23 cellular contexts compared by ENCODE assay signal in genomic region chr5:93150311-93151012, GRCh38.
A peak's percentile ranks its signal among the peaks of the same experiment; 100 is the strongest.
DNase-seq lines count a peak whose midpoint lies in the region; ATAC-seq, FAIRE-seq and TF ChIP-seq lines count a peak whose summit lies in the region.
"Had no signal": no experiment of that assay in that cellular context is flagged by ENCODE, and none has a peak within 500 bp of the region (broad histone marks: within the 10 kb centered on the region; RNA-seq: fewer than 3 reads in every experiment).

No MANE protein-coding gene starts in this region.

- FAIRE-seq in endothelial cell of umbilical vein (lab: Jason Lieb, UNC): peak; percentile 62

- H3K27me3 Mint-ChIP-seq in GM23338 (ENCODE audit: insufficient read depth, low read depth, poor library complexity): peaks cover under 1% of the 10 kb centered on the region
- H3K27me3 Mint-ChIP-seq in activated T-helper 2 cell treated with anti-CD3 and anti-CD28 coated beads, Interferon-gamma antibody, Interleukin-2, Interleukin-4, amounts not matched to agents 10 μg/mL and 5 μg/mL and 100 μg/mL, durations not matched to agents 14 hours and 24 hours and 36 hours (ENCODE audit: low read depth): no peaks in the 10 kb centered on the region
- H3K27me3 Mint-ChIP-seq in CD8-positive, alpha-beta memory T cell: no peaks in the 10 kb centered on the region
- H3K27me3 Mint-ChIP-seq: activated CD4-positive, alpha-beta T cell treated with anti-CD3 and anti-CD28 coated beads, Interleukin-2, amount 10 ng/mL, durations not matched to agents 7 days and 5 days; activated T-helper 17 cell treated with anti-CD3 and anti-CD28 coated beads, Interleukin-2, amount 50 U/mL, for 72 hours; CD4-positive, alpha-beta memory T cell; dendritic cell treated with granulocyte-macrophage colony-stimulating factor and Interleukin-4, amounts not matched to agents 40 ng/mL and 50 ng/mL, for 4 days; stimulated activated naive CD8-positive, alpha-beta T cell treated with anti-CD3 and anti-CD28 coated beads, Interleukin-15, Interleukin-2, amounts not matched to agents 100 ng/mL and 50 ng/mL, for 24 hours had no signal

- H3F3A ChIP-seq in GM23338 (replicated peaks; ENCODE audit: low read depth) (no peaks in the 10 kb centered on the region), PC-9 (ENCODE audit: insufficient read depth, low read depth) (no peaks in the 10 kb centered on the region)

- intact Hi-C loops in PC-9 (cut with micrococcal nuclease; ENCODE audit: unreplicated experiment): no loop called here
- intact Hi-C loops in endothelial cell of umbilical vein (cut with micrococcal nuclease): loop anchor here (1.0 to 2.0 kb wide), 3 partner anchors 12 to 430 kb away; partner anchors contain the start of gene NR2F1-AS1
- intact Hi-C loops in activated T-helper 2 cell treated with anti-CD3 and anti-CD28 coated beads, Interferon-gamma antibody, Interleukin-2, Interleukin-4, amounts not matched to agents 10 μg/mL and 5 μg/mL and 100 μg/mL, durations not matched to agents 14 hours and 24 hours and 36 hours (cut with micrococcal nuclease): no loop called here

- H3K9me3 Mint-ChIP-seq in GM23338: no peaks in the 10 kb centered on the region
- H3K9me3 Mint-ChIP-seq in activated T-helper 2 cell treated with anti-CD3 and anti-CD28 coated beads, Interferon-gamma antibody, Interleukin-2, Interleukin-4, amounts not matched to agents 10 μg/mL and 5 μg/mL and 100 μg/mL, durations not matched to agents 14 hours and 24 hours and 36 hours: no peaks in the 10 kb centered on the region
- H3K9me3 Mint-ChIP-seq in CD8-positive, alpha-beta memory T cell: no peaks in the 10 kb centered on the region
- H3K9me3 Mint-ChIP-seq: activated CD4-positive, alpha-beta T cell treated with anti-CD3 and anti-CD28 coated beads, Interleukin-2, amount 10 ng/mL, durations not matched to agents 7 days and 5 days had no signal

- H3K4me2 ChIP-seq in GM23338: no peak overlapping the region
- H3K4me2 ChIP-seq in PC-9: peak overlapping the region; percentile 23; the same call in 1 of the 2 replicates
- H3K4me2 ChIP-seq in endothelial cell of umbilical vein (ENCODE audit: insufficient read depth, low read length): peak overlapping the region; percentile 65
- peak overlapping the region; percentile 78 for H3K4me2 ChIP-seq in osteoblast (ENCODE audit: insufficient read depth, low read length)
- H3K4me2 ChIP-seq: smooth muscle cell had no signal

- BruUV-seq in PC-9 (replicated peaks; lab: Mats Ljungman, UMichigan): no TSS peak
- BruUV-seq in endothelial cell of umbilical vein (replicated peaks; lab: Mats Ljungman, UMichigan): no TSS peak

- no peaks in the 10 kb centered on the region for H3K9me1 ChIP-seq in endothelial cell of umbilical vein (replicated peaks; ENCODE audit: control insufficient read depth, extremely low read depth, insufficient read depth, low read length)

- H3K4me1 Mint-ChIP-seq in GM23338: peaks cover 2% of the 10 kb centered on the region; the same call in 2 of the 3 replicates
- no peaks in the 10 kb centered on the region for H3K4me1 Mint-ChIP-seq in activated T-helper 2 cell treated with anti-CD3 and anti-CD28 coated beads, Interferon-gamma antibody, Interleukin-2, Interleukin-4, amounts not matched to agents 10 μg/mL and 5 μg/mL and 100 μg/mL, durations not matched to agents 14 hours and 24 hours and 36 hours (ENCODE audit: low read depth)
- H3K4me1 Mint-ChIP-seq in CD8-positive, alpha-beta memory T cell: no peaks in the 10 kb centered on the region
- H3K4me1 Mint-ChIP-seq: activated CD4-positive, alpha-beta T cell treated with anti-CD3 and anti-CD28 coated beads, Interleukin-2, amount 10 ng/mL, durations not matched to agents 7 days and 5 days; activated T-helper 17 cell treated with anti-CD3 and anti-CD28 coated beads, Interleukin-2, amount 50 U/mL, for 72 hours; CD4-positive, alpha-beta memory T cell had no signal

- H3K9ac ChIP-seq in endothelial cell of umbilical vein (replicated peaks; ENCODE audit: extremely low read depth, insufficient read depth, low read length): peak overlapping the region; percentile 39

- POLR2A ChIA-PET in PC-9 (lab: Charles Lee; ENCODE audit: unreplicated experiment): no interaction called here
- POLR2A ChIA-PET in endothelial cell of umbilical vein (lab: Charles Lee): interaction anchor here (0.6 kb wide), 2 partner anchors 55 to 134 kb away, joined by 3 read pairs; no protein-coding TSS in a partner anchor
- POLR2A ChIA-PET in CD8-positive, alpha-beta memory T cell (lab: Charles Lee): no interaction called here

- no peak overlapping the region for H3K4me3 ChIP-seq in GM23338
- no peak overlapping the region for H3K4me3 ChIP-seq in PC-9
- no peak overlapping the region for H3K4me3 ChIP-seq in endothelial cell of umbilical vein (replicated peaks in 1 of 3; ENCODE audit: insufficient read depth in 1 of 3, low read depth in 1 of 3, low read length in 3 of 3)
- no peak overlapping the region for H3K4me3 ChIP-seq in osteoblast (ENCODE audit: insufficient read depth, low read length)
- H3K4me3 ChIP-seq in CD8-positive, alpha-beta memory T cell (ENCODE audit: low read length): no peak overlapping the region
- no peak overlapping the region for H3K4me3 ChIP-seq in effector memory CD4-positive, alpha-beta T cell (ENCODE audit: insufficient read depth, low read depth, low read length, poor library complexity, severe bottlenecking)
- H3K4me3 ChIP-seq: prostate gland, smooth muscle cell had no signal

- DNase-seq in GM23338 (ENCODE audit: low spot score): peak; percentile 6
- no peak for DNase-seq in PC-9
- DNase-seq in endothelial cell of umbilical vein (ENCODE audit: low read depth, low spot score): no peak
- peak; percentile 73 for DNase-seq in osteoblast (ENCODE audit: insufficient read length, low spot score, missing footprints)
- no peak for DNase-seq in activated T-helper 2 cell treated with anti-CD3 and anti-CD28 coated beads, Interferon-gamma antibody, Interleukin-2, Interleukin-4, amounts not matched to agents 10 μg/mL and 5 μg/mL and 100 μg/mL, durations not matched to agents 14 hours and 24 hours and 36 hours (ENCODE audit: low spot score)
- no peak for DNase-seq in NCI-H510A treated with DMSO at 0.1 percent for 48 hours (lab: John Stamatoyannopoulos, UW)
- no peak for DNase-seq in CD8-positive, alpha-beta memory T cell
- no peak for DNase-seq in effector memory CD4-positive, alpha-beta T cell
- DNase-seq: activated CD4-positive, alpha-beta T cell treated with anti-CD3 and anti-CD28 coated beads, Interleukin-2, amount 10 ng/mL, durations not matched to agents 7 days and 5 days; CD4-positive, alpha-beta memory T cell; DMS79; MM.1S; NCI-H146; NCI-H2171; NCI-H526 treated with DMSO at 0.1 percent for 48 hours; SHP77; stimulated activated CD4-positive, alpha-beta T cell treated with anti-CD3 and anti-CD28 coated beads, Interleukin-2, amount 100 ng/mL, for 48 hours; trophoblast cell had no signal

- H3K27me3 ChIP-seq in GM23338 (ENCODE audit: insufficient read depth): no peaks in the 10 kb centered on the region
- H3K27me3 ChIP-seq in PC-9 (ENCODE audit: insufficient read depth, low read depth): no peaks in the 10 kb centered on the region
- H3K27me3 ChIP-seq in endothelial cell of umbilical vein (ENCODE audit: control insufficient read depth in 2 of 2, insufficient read depth in 2 of 2, low read length in 2 of 2): no peaks in the 10 kb centered on the region
- no peaks in the 10 kb centered on the region for H3K27me3 ChIP-seq in osteoblast (ENCODE audit: insufficient read depth, low read length)
- H3K27me3 ChIP-seq in CD8-positive, alpha-beta memory T cell (ENCODE audit: insufficient read depth, low read length, poor library complexity, severe bottlenecking): no peaks in the 10 kb centered on the region
- no peaks in the 10 kb centered on the region for H3K27me3 ChIP-seq in effector memory CD4-positive, alpha-beta T cell (replicated peaks; ENCODE audit: control insufficient read depth, insufficient read depth, low read length, poor library complexity, severe bottlenecking)

- H3K36me3 ChIP-seq in GM23338 (ENCODE audit: insufficient read depth) (no peaks in the 10 kb centered on the region), PC-9 (ENCODE audit: low read depth) (no peaks in the 10 kb centered on the region), endothelial cell of umbilical vein (ENCODE audit: control insufficient read depth in 2 of 2, extremely low read depth in 1 of 2, insufficient read depth in 2 of 2, low read length in 2 of 2) (no peaks in the 10 kb centered on the region), osteoblast (ENCODE audit: insufficient read depth, low read length) (no peaks in the 10 kb centered on the region)
- H3K36me3 ChIP-seq in CD8-positive, alpha-beta memory T cell (ENCODE audit: insufficient read depth, low read length): no peaks in the 10 kb centered on the region
- H3K36me3 ChIP-seq in effector memory CD4-positive, alpha-beta T cell (ENCODE audit: control insufficient read depth, insufficient read depth, low read length): no peaks in the 10 kb centered on the region
- H3K36me3 ChIP-seq: prostate gland had no signal

- H3K9me2 ChIP-seq in GM23338 (ENCODE audit: insufficient read depth) (no peaks in the 10 kb centered on the region), PC-9 (ENCODE audit: insufficient read depth) (no peaks in the 10 kb centered on the region)

- peak; percentile 35 to 52; a peak in 3 of 4 replicates for TF ChIP-seq CTCF in GM23338 (conservative IDR thresholded peaks at IDR 0.05; ENCODE audit: low read depth in 2 of 2)
- no peak for TF ChIP-seq CTCF in PC-9 (conservative IDR thresholded peaks at IDR 0.05)
- TF ChIP-seq CTCF in endothelial cell of umbilical vein (IDR thresholded peaks at IDR 0.05; ENCODE audit: extremely low read depth in 1 of 2, insufficient read depth in 1 of 2, low read depth in 1 of 2, low read length in 2 of 2): no peak
- no peak for TF ChIP-seq CTCF in osteoblast (IDR thresholded peaks at IDR 0.05; ENCODE audit: extremely low read depth, low read depth, low read length)

- ATAC-seq in GM23338: no peak
- ATAC-seq: activated T-helper 17 cell treated with anti-CD3 and anti-CD28 coated beads, Interleukin-2, amount 50 U/mL, for 72 hours had no signal

- no peaks in the 10 kb centered on the region; the same call in 1 of the 2 replicates for H3K9me3 ChIP-seq in PC-9 (ENCODE audit: insufficient read depth, low read depth)
- H3K9me3 ChIP-seq in endothelial cell of umbilical vein (replicated peaks; ENCODE audit: control insufficient read depth, insufficient read depth, low read length): no peaks in the 10 kb centered on the region
- H3K9me3 ChIP-seq in osteoblast (ENCODE audit: low read depth, low read length): no peaks in the 10 kb centered on the region
- H3K9me3 ChIP-seq in CD8-positive, alpha-beta memory T cell (ENCODE audit: low read length): no peaks in the 10 kb centered on the region
- no peaks in the 10 kb centered on the region for H3K9me3 ChIP-seq in effector memory CD4-positive, alpha-beta T cell (ENCODE audit: control insufficient read depth, low read length)
- H3K9me3 ChIP-seq: prostate gland had no signal

- no peak overlapping the region for H3K4me3 Mint-ChIP-seq in GM23338
- no peak overlapping the region for H3K4me3 Mint-ChIP-seq in activated T-helper 2 cell treated with anti-CD3 and anti-CD28 coated beads, Interferon-gamma antibody, Interleukin-2, Interleukin-4, amounts not matched to agents 10 μg/mL and 5 μg/mL and 100 μg/mL, durations not matched to agents 14 hours and 24 hours and 36 hours (ENCODE audit: low read depth)
- H3K4me3 Mint-ChIP-seq in CD8-positive, alpha-beta memory T cell: no peak overlapping the region
- H3K4me3 Mint-ChIP-seq: activated CD4-positive, alpha-beta T cell treated with anti-CD3 and anti-CD28 coated beads, Interleukin-2, amount 10 ng/mL, durations not matched to agents 7 days and 5 days; activated T-helper 17 cell treated with anti-CD3 and anti-CD28 coated beads, Interleukin-2, amount 50 U/mL, for 72 hours; CD4-positive, alpha-beta memory T cell; dendritic cell treated with granulocyte-macrophage colony-stimulating factor and Interleukin-4, amounts not matched to agents 40 ng/mL and 50 ng/mL, for 4 days; stimulated activated naive CD8-positive, alpha-beta T cell treated with anti-CD3 and anti-CD28 coated beads, Interleukin-15, Interleukin-2, amounts not matched to agents 100 ng/mL and 50 ng/mL, for 24 hours had no signal

- no peaks in the 10 kb centered on the region for H3K36me3 Mint-ChIP-seq in GM23338 (ENCODE audit: low read depth)
- no peaks in the 10 kb centered on the region for H3K36me3 Mint-ChIP-seq in activated T-helper 2 cell treated with anti-CD3 and anti-CD28 coated beads, Interferon-gamma antibody, Interleukin-2, Interleukin-4, amounts not matched to agents 10 μg/mL and 5 μg/mL and 100 μg/mL, durations not matched to agents 14 hours and 24 hours and 36 hours (ENCODE audit: low read depth)
- no peaks in the 10 kb centered on the region for H3K36me3 Mint-ChIP-seq in CD8-positive, alpha-beta memory T cell
- H3K36me3 Mint-ChIP-seq: CD4-positive, alpha-beta memory T cell had no signal

- TF ChIP-seq POLR2A in endothelial cell of umbilical vein (IDR thresholded peaks at IDR 0.05; ENCODE audit: low read depth, low read length): no peak

- dilution Hi-C loops in endothelial cell of umbilical vein (cut with MboI; ENCODE audit: extremely low pct_ligation_motif_present, low sequenced_read_pairs): no loop called here

- H4K20me1 ChIP-seq in GM23338 (replicated peaks; ENCODE audit: insufficient read depth) (no peaks in the 10 kb centered on the region), PC-9 (ENCODE audit: insufficient read depth) (no peaks in the 10 kb centered on the region), endothelial cell of umbilical vein (replicated peaks; ENCODE audit: control insufficient read depth, extremely low read depth, insufficient read depth, low read length) (no peaks in the 10 kb centered on the region), osteoblast (ENCODE audit: insufficient read depth, low read length) (no peaks in the 10 kb centered on the region)

- no peak overlapping the region for H2AFZ ChIP-seq in GM23338
- H2AFZ ChIP-seq in PC-9: no peak overlapping the region
- peak overlapping the region; percentile 36 for H2AFZ ChIP-seq in endothelial cell of umbilical vein (ENCODE audit: low read depth, low read length)
- peak overlapping the region; percentile 27 for H2AFZ ChIP-seq in osteoblast (ENCODE audit: low read length)

- CTCF ChIA-PET in PC-9 (lab: Charles Lee) (no interaction called here), endothelial cell of umbilical vein (lab: Charles Lee) (interaction anchor here (1.0 to 2.6 kb wide), 7 partner anchors 8 to 209 kb away, joined by 3 to 23 read pairs (median 4); no protein-coding TSS in a partner anchor)
- CTCF ChIA-PET in CD8-positive, alpha-beta memory T cell (lab: Charles Lee): no interaction called here

- H3K79me2 ChIP-seq in GM23338 (replicated peaks; ENCODE audit: insufficient read depth): no peaks in the 10 kb centered on the region
- no peaks in the 10 kb centered on the region for H3K79me2 ChIP-seq in PC-9 (ENCODE audit: low read depth)
- no peaks in the 10 kb centered on the region for H3K79me2 ChIP-seq in endothelial cell of umbilical vein (ENCODE audit: control insufficient read depth, insufficient read depth, low read length)
- no peaks in the 10 kb centered on the region for H3K79me2 ChIP-seq in osteoblast (ENCODE audit: insufficient read depth, low read length)

- H3K27ac Mint-ChIP-seq in GM23338: no peak overlapping the region
- no peak overlapping the region for H3K27ac Mint-ChIP-seq in activated T-helper 2 cell treated with anti-CD3 and anti-CD28 coated beads, Interferon-gamma antibody, Interleukin-2, Interleukin-4, amounts not matched to agents 10 μg/mL and 5 μg/mL and 100 μg/mL, durations not matched to agents 14 hours and 24 hours and 36 hours
- H3K27ac Mint-ChIP-seq in CD8-positive, alpha-beta memory T cell: no peak overlapping the region
- H3K27ac Mint-ChIP-seq: activated CD4-positive, alpha-beta T cell treated with anti-CD3 and anti-CD28 coated beads, Interleukin-2, amount 10 ng/mL, durations not matched to agents 7 days and 5 days; activated T-helper 17 cell treated with anti-CD3 and anti-CD28 coated beads, Interleukin-2, amount 50 U/mL, for 72 hours; CD4-positive, alpha-beta memory T cell; dendritic cell treated with granulocyte-macrophage colony-stimulating factor and Interleukin-4, amounts not matched to agents 40 ng/mL and 50 ng/mL, for 4 days; stimulated activated naive CD8-positive, alpha-beta T cell treated with anti-CD3 and anti-CD28 coated beads, Interleukin-15, Interleukin-2, amounts not matched to agents 100 ng/mL and 50 ng/mL, for 24 hours had no signal

- H3K27ac ChIP-seq in GM23338 (ENCODE audit: low read depth): no peak overlapping the region
- H3K27ac ChIP-seq in PC-9: no peak overlapping the region
- peak overlapping the region; percentile 66 for H3K27ac ChIP-seq in endothelial cell of umbilical vein (ENCODE audit: insufficient read depth, low read depth, low read length)
- peak overlapping the region; percentile 17 for H3K27ac ChIP-seq in osteoblast (ENCODE audit: low read depth, low read length)
- no peak overlapping the region for H3K27ac ChIP-seq in CD8-positive, alpha-beta memory T cell (ENCODE audit: low read depth, low read length)
- no peak overlapping the region for H3K27ac ChIP-seq in effector memory CD4-positive, alpha-beta T cell (ENCODE audit: insufficient read depth, low read length, poor library complexity, severe bottlenecking)
- H3K27ac ChIP-seq: prostate gland had no signal

- H3K4me1 ChIP-seq in GM23338 (ENCODE audit: insufficient read depth) (no peaks in the 10 kb centered on the region), PC-9 (replicated peaks; ENCODE audit: insufficient read depth) (peaks cover 14% of the 10 kb centered on the region), endothelial cell of umbilical vein (ENCODE audit: control insufficient read depth, extremely low read depth, insufficient read depth, low read length) (peaks cover 17% of the 10 kb centered on the region), osteoblast (ENCODE audit: insufficient read depth, low read length) (peaks cover 26% of the 10 kb centered on the region)
- H3K4me1 ChIP-seq in CD8-positive, alpha-beta memory T cell (ENCODE audit: insufficient read depth, low read length): no peaks in the 10 kb centered on the region
- no peaks in the 10 kb centered on the region for H3K4me1 ChIP-seq in effector memory CD4-positive, alpha-beta T cell (ENCODE audit: control insufficient read depth, insufficient read depth, low read length, poor library complexity, severe bottlenecking)
- H3K4me1 ChIP-seq: prostate gland had no signal

Comparison
In these comparisons a context has a peak if more than half of its experiments do, and no peak if none do; other contexts are left out.
1. DNase-seq: peak in GM23338 (single experiment) and osteoblast (single experiment); none in PC-9 (0 of 2), endothelial cell of umbilical vein (single experiment), activated T-helper 2 cell treated with anti-CD3 and anti-CD28 coated beads, Interferon-gamma antibody, Interleukin-2, Interleukin-4, amounts not matched to agents 10 μg/mL and 5 μg/mL and 100 μg/mL, durations not matched to agents 14 hours and 24 hours and 36 hours (single experiment), NCI-H510A treated with DMSO at 0.1 percent for 48 hours (single experiment), CD8-positive, alpha-beta memory T cell (0 of 5) and effector memory CD4-positive, alpha-beta T cell (0 of 3).
2. H2AFZ ChIP-seq: peak in endothelial cell of umbilical vein (single experiment) and osteoblast (single experiment); none in GM23338 (single experiment) and PC-9 (single experiment).
3. H3K27ac ChIP-seq: peak in endothelial cell of umbilical vein (single experiment) and osteoblast (single experiment); none in GM23338 (single experiment), PC-9 (single experiment), CD8-positive, alpha-beta memory T cell (single experiment) and effector memory CD4-positive, alpha-beta T cell (single experiment).
4. CTCF ChIP-seq: peak in GM23338 (2 of 2); none in PC-9 (single experiment), endothelial cell of umbilical vein (0 of 2) and osteoblast (single experiment).